8 cellular contexts compared by ENCODE assay signal in the genomic region with DNA sequence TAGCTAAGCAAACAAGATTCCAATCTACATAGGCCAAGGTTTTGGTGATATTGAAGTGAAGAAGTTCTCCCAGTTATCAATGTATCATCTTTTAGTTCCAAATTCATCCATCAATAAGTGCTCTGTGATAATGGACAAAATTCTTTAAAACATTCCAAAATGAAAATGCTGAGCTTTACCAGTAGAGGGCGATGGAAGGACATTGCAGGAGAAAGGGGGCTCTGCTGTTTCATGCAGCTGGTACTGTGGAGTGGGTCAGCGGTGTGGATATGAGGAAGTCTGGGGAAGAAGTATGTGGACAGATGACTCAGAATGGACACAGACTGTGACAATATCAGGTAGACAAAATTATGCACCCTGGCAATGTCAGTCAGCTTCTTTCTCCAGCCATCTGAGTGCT. TPM values are rescaled to one million over a fixed set of nuclear protein-coding genes. Genes with fewer than 3 reads are reported as not detected.
DNase-seq lines count a peak whose midpoint lies in the region; ATAC-seq and TF ChIP-seq lines count a peak whose summit lies in the region.

No MANE protein-coding gene starts in this region.

- no peaks in the 10 kb centered on the region for H3K9me3 Mint-ChIP-seq in natural killer cell
- H3K9me3 Mint-ChIP-seq in natural killer cell treated with Interleukin-12 subunit alpha and Interleukin-12 subunit beta and Interleukin-15 and Interleukin-18, amount 100 ng/mL, for 72 hours = no peaks in the 10 kb centered on the region

- DNase-seq in natural killer cell (no peak), RWPE1 (ENCODE audit: low spot score) (peak; percentile 0), glomerular visceral epithelial cell (ENCODE audit: extremely low spot score) (peak; percentile 6), NCI-H2081 (lab: John Stamatoyannopoulos, UW) (no peak)
- DNase-seq in natural killer cell treated with Interleukin-12 subunit alpha and Interleukin-12 subunit beta and Interleukin-15 and Interleukin-18, amount 100 ng/mL, for 72 hours (ENCODE audit: low spot score) = no peak

- ATAC-seq in natural killer cell = no peak
- ATAC-seq in natural killer cell treated with Interleukin-12 subunit alpha and Interleukin-12 subunit beta and Interleukin-15 and Interleukin-18, amount 100 ng/mL, for 72 hours = no peak
- ATAC-seq in GM21723 (IDR thresholded peaks at IDR 0.05; ENCODE audit: unreplicated experiment) = no peak
- no peak for ATAC-seq in HG02973 (IDR thresholded peaks at IDR 0.05; ENCODE audit: unreplicated experiment)
- ATAC-seq in HG03378 (IDR thresholded peaks at IDR 0.05; ENCODE audit: unreplicated experiment) = no peak

- no peak overlapping the region for H3K27ac ChIP-seq in RWPE1

- H3K4me1 Mint-ChIP-seq in natural killer cell = no peaks in the 10 kb centered on the region
- H3K4me1 Mint-ChIP-seq in natural killer cell treated with Interleukin-12 subunit alpha and Interleukin-12 subunit beta and Interleukin-15 and Interleukin-18, amount 100 ng/mL, for 72 hours (ENCODE audit: low read depth in 2 of 2) = no peaks in the 10 kb centered on the region

- no peak overlapping the region for H3K4me3 Mint-ChIP-seq in natural killer cell
- H3K4me3 Mint-ChIP-seq in natural killer cell treated with Interleukin-12 subunit alpha and Interleukin-12 subunit beta and Interleukin-15 and Interleukin-18, amount 100 ng/mL, for 72 hours = no peak overlapping the region

- H3K27me3 Mint-ChIP-seq in natural killer cell (ENCODE audit: low read depth in 2 of 2) = peaks cover 6 to 40% of the 10 kb centered on the region in 2 donors
- peaks cover 6 to 23% of the 10 kb centered on the region in 2 donors for H3K27me3 Mint-ChIP-seq in natural killer cell treated with Interleukin-12 subunit alpha and Interleukin-12 subunit beta and Interleukin-15 and Interleukin-18, amount 100 ng/mL, for 72 hours

- no peak overlapping the region for H3K27ac Mint-ChIP-seq in natural killer cell
- no peak overlapping the region for H3K27ac Mint-ChIP-seq in natural killer cell treated with Interleukin-12 subunit alpha and Interleukin-12 subunit beta and Interleukin-15 and Interleukin-18, amount 100 ng/mL, for 72 hours

- intact Hi-C loops in natural killer cell (cut with micrococcal nuclease) = no loop called here

- POLR2A ChIA-PET in RWPE1 (lab: Yijun Ruan, JAX; ENCODE audit: low non-redundant PET) = no interaction called here

- CTCF ChIA-PET in RWPE1 (lab: Yijun Ruan, JAX) = interaction anchor here (0.6 to 0.8 kb wide), 3 partner anchors 13 to 264 kb away, joined by 3 to 4 read pairs (median 3); no protein-coding TSS in a partner anchor

- TF ChIP-seq CTCF in natural killer cell (IDR thresholded peaks at IDR 0.05) (peak; percentile 20), RWPE1 (conservative IDR thresholded peaks at IDR 0.05; ENCODE audit: low read depth) (peak; percentile 34)

- no peaks in the 10 kb centered on the region for H3K36me3 Mint-ChIP-seq in natural killer cell
- H3K36me3 Mint-ChIP-seq in natural killer cell treated with Interleukin-12 subunit alpha and Interleukin-12 subunit beta and Interleukin-15 and Interleukin-18, amount 100 ng/mL, for 72 hours = peaks cover 5% of the 10 kb centered on the region

RNA-seq across cellular contexts. Expression of gene HS6ST2, which starts 46.6 kb away (rescaled TPM):
- total RNA-seq in natural killer cell = not detected
- under 1 TPM; 0.36 to 0.89 TPM for total RNA-seq in natural killer cell treated with Interleukin-12 subunit alpha and Interleukin-12 subunit beta and Interleukin-15 and Interleukin-18, amount 100 ng/mL, for 72 hours

Comparison
In these comparisons a context has a peak if more than half of its experiments do, and no peak if none do; other contexts are left out.
1. DNase-seq: peak in RWPE1 (single experiment) and glomerular visceral epithelial cell (single experiment); none in natural killer cell (single experiment), natural killer cell treated with Interleukin-12 subunit alpha and Interleukin-12 subunit beta and Interleukin-15 and Interleukin-18, amount 100 ng/mL, for 72 hours (single experiment) and NCI-H2081 (0 of 2).